Comparison of ENCODE assay signal across 16 cellular contexts in the genomic region with DNA sequence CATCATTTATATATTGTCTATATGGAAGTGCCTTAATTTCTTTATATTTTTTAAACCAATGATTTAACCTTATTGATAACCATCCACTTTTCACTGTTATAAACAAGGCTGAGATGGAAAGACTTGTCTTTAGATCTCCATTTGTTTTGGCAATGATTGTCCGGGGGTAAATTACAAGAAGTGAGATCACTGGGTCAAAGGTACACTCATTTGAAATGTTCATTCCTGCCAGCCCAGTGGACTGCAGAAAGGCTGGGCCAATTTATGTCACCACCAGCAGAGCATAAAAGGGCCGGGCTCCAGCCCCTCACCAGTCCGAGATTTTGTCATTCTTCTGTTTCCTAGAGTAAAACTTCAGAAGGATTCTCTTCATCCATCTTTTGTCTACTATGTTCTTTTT.
"Had no signal": no experiment of that assay in that cellular context is flagged by ENCODE, and none has a peak within 500 bp of the region (broad histone marks: within the 10 kb centered on the region; RNA-seq: fewer than 3 reads in every experiment).

No MANE protein-coding gene starts in this region.

- H3K9me3 ChIP-seq: gastrocnemius medialis, prostate gland had no signal

- H3K9me3 Mint-ChIP-seq: natural killer cell, neural crest cell had no signal

- H3K36me3 Mint-ChIP-seq: natural killer cell had no signal

- H3K36me3 ChIP-seq: cardiac muscle cell, gastrocnemius medialis, prostate gland had no signal

- H3K27ac Mint-ChIP-seq: natural killer cell had no signal

- H3K4me1 ChIP-seq: gastrocnemius medialis, parathyroid adenoma, prostate gland had no signal

- DNase-seq: dermis blood vessel endothelial cell; gastrocnemius medialis; glutamatergic neuron; islet precursor cell; mammary epithelial cell; natural killer cell; retina; stimulated activated CD4-positive, alpha-beta T cell treated with anti-CD3 and anti-CD28 coated beads, Interleukin-2, amount 100 ng/mL, for 24 hours; stimulated activated CD4-positive, alpha-beta T cell treated with anti-CD3 and anti-CD28 coated beads, Interleukin-4, amount 100 ng/mL, for 4 hours; stimulated activated naive CD4-positive, alpha-beta T cell; trophoblast cell had no signal

- H3K4me3 Mint-ChIP-seq: natural killer cell, neural crest cell had no signal

- H3K4me3 ChIP-seq: cardiac muscle cell, gastrocnemius medialis, prostate gland had no signal

- H3K27ac ChIP-seq: cardiac muscle cell, gastrocnemius medialis, parathyroid adenoma, prostate gland had no signal

- ATAC-seq: gastrocnemius medialis, natural killer cell, sciatic nerve had no signal

- H2AFZ ChIP-seq: parathyroid adenoma had no signal

- H3K27me3 ChIP-seq: cardiac muscle cell, gastrocnemius medialis had no signal
